In genomic region chr12:26119391-26119981, GRCh38 we compare ENCODE assay signal across 9 cellular contexts. TPM values are rescaled to one million over a fixed set of nuclear protein-coding genes. Genes with fewer than 3 reads are reported as not detected.
DNase-seq lines count a peak whose midpoint lies in the region; ATAC-seq and TF ChIP-seq lines count a peak whose summit lies in the region.
"Had no signal": no experiment of that assay in that cellular context is flagged by ENCODE, and none has a peak within 500 bp of the region (broad histone marks: within the 10 kb centered on the region; RNA-seq: fewer than 3 reads in every experiment).

No MANE protein-coding gene starts in this region.

- H3K27me3 Mint-ChIP-seq in CD8-positive, alpha-beta T cell (ENCODE audit: low read depth), result peaks cover 67% of the 10 kb centered on the region

- ATAC-seq in RWPE2 (ENCODE audit: low read depth) (peak; percentile 51; the same call in 2 of the 3 replicates), HG02973 (IDR thresholded peaks at IDR 0.05; ENCODE audit: unreplicated experiment) (no peak)
- no peak for ATAC-seq in CD8-positive, alpha-beta T cell

- intact Hi-C loops in CD8-positive, alpha-beta T cell (cut with DNase I, micrococcal nuclease), result loop anchor here in 1 of 2 experiments (10.0 kb wide), 2 partner anchors 1125 to 1585 kb away; partner anchors contain the start of gene STK38L

- no peaks in the 10 kb centered on the region for H3K9me3 Mint-ChIP-seq in CD8-positive, alpha-beta T cell

- H3K9me3 ChIP-seq in RWPE2 (ENCODE audit: severe bottlenecking), result no peaks in the 10 kb centered on the region
- no peaks in the 10 kb centered on the region for H3K9me3 ChIP-seq in CD8-positive, alpha-beta T cell (ENCODE audit: low read length)

- H3K27me3 ChIP-seq in HL-60 (ENCODE audit: insufficient read depth, poor library complexity, severe bottlenecking), result peaks cover 22% of the 10 kb centered on the region
- H3K27me3 ChIP-seq in RWPE2 (ENCODE audit: insufficient read depth, poor library complexity, severe bottlenecking), result peaks cover 17% of the 10 kb centered on the region
- H3K27me3 ChIP-seq in CD8-positive, alpha-beta T cell (ENCODE audit: insufficient read depth, low read length), result peaks cover 24% of the 10 kb centered on the region

- DNase-seq in GM03348 (ENCODE audit: low spot score) (peak; percentile 49), HL-60 (ENCODE audit: low read depth in 1 of 2, low spot score in 1 of 2) (peak in 1 of 2 experiments; percentile 25), RWPE2 (ENCODE audit: low spot score) (no peak), fibroblast of gingiva (ENCODE audit: low read depth) (peak; percentile 64), putamen (ENCODE audit: low spot score) (peak; percentile 85), NCI-H128 (lab: John Stamatoyannopoulos, UW; ENCODE audit: unreplicated experiment) (no peak)
- no peak for DNase-seq in CD8-positive, alpha-beta T cell

- POLR2A ChIA-PET in CD8-positive, alpha-beta T cell (lab: Charles Lee), result no interaction called here

- H3K4me3 ChIP-seq in HL-60 (replicated peaks; ENCODE audit: insufficient read depth, low read length), result no peak overlapping the region
- no peak overlapping the region for H3K4me3 ChIP-seq in RWPE2 (ENCODE audit: severe bottlenecking)
- no peak overlapping the region for H3K4me3 ChIP-seq in CD8-positive, alpha-beta T cell (ENCODE audit: low read depth, low read length)

- no peaks in the 10 kb centered on the region for H3K36me3 ChIP-seq in RWPE2 (ENCODE audit: low read depth)
- no peaks in the 10 kb centered on the region for H3K36me3 ChIP-seq in CD8-positive, alpha-beta T cell (ENCODE audit: insufficient read depth, low read length)

- peak; percentile 28 for TF ChIP-seq CTCF in HL-60 (IDR thresholded peaks at IDR 0.05; ENCODE audit: insufficient read depth, low read length)
- peak; percentile 64 for TF ChIP-seq CTCF in RWPE2 (IDR thresholded peaks at IDR 0.05; ENCODE audit: poor library complexity, severe bottlenecking)
- no peak for TF ChIP-seq CTCF in CD8-positive, alpha-beta T cell (IDR thresholded peaks at IDR 0.05)

- no peak overlapping the region for H3K27ac ChIP-seq in HL-60 (replicated peaks)
- no peak overlapping the region for H3K27ac ChIP-seq in RWPE2 (ENCODE audit: poor library complexity, severe bottlenecking)
- H3K27ac ChIP-seq in CD8-positive, alpha-beta T cell (ENCODE audit: low read depth, low read length), result no peak overlapping the region

- H3K4me1 Mint-ChIP-seq in CD8-positive, alpha-beta T cell (ENCODE audit: low read depth), result peaks cover 25% of the 10 kb centered on the region

- H3K4me1 ChIP-seq in RWPE2 (ENCODE audit: insufficient read depth, poor library complexity, severe bottlenecking), result no peaks in the 10 kb centered on the region
- peaks cover 22% of the 10 kb centered on the region for H3K4me1 ChIP-seq in CD8-positive, alpha-beta T cell (ENCODE audit: insufficient read depth, low read length)

- no peak overlapping the region for H3K4me3 Mint-ChIP-seq in CD8-positive, alpha-beta T cell

- CTCF ChIA-PET in CD8-positive, alpha-beta T cell (lab: Charles Lee), result interaction anchor here (0.6 to 1.6 kb wide), 6 partner anchors 10 to 561 kb away, joined by 3 to 4 read pairs (median 3); no protein-coding TSS in a partner anchor

- no peaks in the 10 kb centered on the region for H3K36me3 Mint-ChIP-seq in CD8-positive, alpha-beta T cell

- H3K27ac Mint-ChIP-seq in CD8-positive, alpha-beta T cell, result no peak overlapping the region

RNA-seq across cellular contexts. Expression of gene BHLHE41, which starts 5.4 kb away (rescaled TPM):
- not detected for total RNA-seq in CD8-positive, alpha-beta T cell
- total RNA-seq: activated CD8-positive, alpha-beta memory T cell treated with anti-CD3 and anti-CD28 coated beads for 36 hours had no signal

Comparison
In these comparisons a context has a peak if more than half of its experiments do, and no peak if none do; other contexts are left out.
1. DNase-seq: peak in GM03348 (single experiment), fibroblast of gingiva (single experiment) and putamen (single experiment); none in RWPE2 (single experiment), CD8-positive, alpha-beta T cell (0 of 7) and NCI-H128 (single experiment).